Comparison of ENCODE assay signal across 8 cellular contexts in genomic region chr7:95172420-95172819, GRCh38.
"Had no signal": no experiment of that assay in that cellular context is flagged by ENCODE, and none has a peak within 500 bp of the region (broad histone marks: within the 10 kb centered on the region; RNA-seq: fewer than 3 reads in every experiment).

No MANE protein-coding gene starts in this region.

- DNase-seq: GM23248, GOT3, H7, KBM-7 had no signal

- H3K4me2 ChIP-seq: KMS-11 had no signal

- H3K27ac ChIP-seq: GM23248, KMS-11 had no signal

- H3K4me1 ChIP-seq: HAP-1 had no signal

- H3K9me3 ChIP-seq: HAP-1 had no signal

- ATAC-seq: HCT116 had no signal

- H3K4me3 ChIP-seq: GM23248, HAP-1 had no signal

- FAIRE-seq: HTR-8/SVneo had no signal
